ENCODE assay signal across 16 cellular contexts in the genomic region with DNA sequence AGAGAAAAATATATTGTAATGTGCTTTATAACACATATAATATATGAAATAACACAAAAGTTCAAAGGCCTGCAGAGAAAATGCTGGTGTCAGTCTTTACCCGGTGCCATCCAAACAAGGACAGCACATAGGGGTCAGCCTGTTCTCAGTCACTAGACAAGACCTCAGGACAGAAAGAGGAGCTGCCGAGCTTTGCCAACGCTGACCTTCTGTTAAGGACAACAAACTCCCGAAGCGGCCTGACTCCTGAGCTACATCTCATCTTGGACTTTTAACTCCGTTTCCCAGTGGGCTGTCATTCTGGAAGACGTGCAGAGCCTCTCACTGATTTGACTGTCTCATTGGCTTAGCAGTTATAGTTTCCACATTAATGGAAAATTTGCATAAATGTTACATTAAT.
"Had no signal": no experiment of that assay in that cellular context is flagged by ENCODE, and none has a peak within 500 bp of the region (broad histone marks: within the 10 kb centered on the region; RNA-seq: fewer than 3 reads in every experiment).

No MANE protein-coding gene starts in this region.

- DNase-seq: KBM-7, MV-4-11, NCI-H1048, NCI-H1105, NCI-H1417, NCI-H1436 treated with DMSO at 0.1 percent for 48 hours, NCI-H1694, NCI-H187 treated with DMSO at 0.1 percent for 48 hours, NCI-H2029 treated with DMSO at 0.1 percent for 48 hours, NCI-H2171 treated with DMSO at 0.1 percent for 48 hours, NCI-H345, NCI-H446 treated with DMSO at 0.1 percent for 48 hours, NCI-H510A treated with DMSO at 0.1 percent for 48 hours, NCI-H526, NCI-H82, SIG-M5 had no signal
